In the genomic region with DNA sequence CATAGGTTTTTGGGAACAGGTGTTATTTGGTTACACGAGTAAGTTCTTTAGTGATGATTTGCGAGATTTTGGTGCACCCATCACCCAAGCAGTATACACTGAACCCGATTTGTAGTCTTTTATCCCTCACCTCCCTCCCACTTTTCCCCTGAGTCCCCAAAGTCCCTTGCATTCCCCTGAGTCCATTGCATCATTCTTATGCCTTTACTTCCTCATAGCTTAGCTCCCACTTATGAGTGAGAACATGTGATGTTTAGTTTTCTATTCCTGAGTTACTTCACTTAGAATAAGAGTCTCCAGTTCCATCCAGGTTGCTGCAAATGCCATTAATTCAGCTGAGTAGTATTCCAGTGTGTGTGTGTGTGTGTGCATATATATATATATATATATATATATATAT, we compare ENCODE assay signal across 16 cellular contexts.
"Had no signal": no experiment of that assay in that cellular context is flagged by ENCODE, and none has a peak within 500 bp of the region (broad histone marks: within the 10 kb centered on the region; RNA-seq: fewer than 3 reads in every experiment).

No MANE protein-coding gene starts in this region.

- H3K9me3 Mint-ChIP-seq: activated CD8-positive, alpha-beta T cell treated with anti-CD3 and anti-CD28 coated beads for 36 hours; activated naive CD4-positive, alpha-beta T cell treated with anti-CD3 and anti-CD28 coated beads, Interleukin-2, amount 50 U/mL, for 72 hours had no signal

- H3K9me3 ChIP-seq: sigmoid colon, thoracic aorta had no signal

- H3K27ac ChIP-seq: neural progenitor cell, sigmoid colon, thoracic aorta had no signal

- H3K4me2 ChIP-seq: neural progenitor cell had no signal

- H3K4me3 Mint-ChIP-seq: activated CD8-positive, alpha-beta T cell treated with anti-CD3 and anti-CD28 coated beads for 36 hours; activated T-cell treated with anti-CD3 and anti-CD28 coated beads, Interleukin-2, amount 50 U/mL, for 72 hours; neural progenitor cell; WTC11 had no signal

- H3K4me3 ChIP-seq: neural progenitor cell, sigmoid colon, thoracic aorta had no signal

- H3K36me3 Mint-ChIP-seq: activated naive CD4-positive, alpha-beta T cell treated with anti-CD3 and anti-CD28 coated beads, Interleukin-2, amount 50 U/mL, for 72 hours had no signal

- H3K9ac ChIP-seq: neural progenitor cell had no signal

- H3K27me3 ChIP-seq: neural progenitor cell, sigmoid colon had no signal

- H3K36me3 ChIP-seq: neural progenitor cell, sigmoid colon, thoracic aorta had no signal

- H3K4me1 ChIP-seq: sigmoid colon had no signal

- H3K27ac Mint-ChIP-seq: activated CD8-positive, alpha-beta T cell treated with anti-CD3 and anti-CD28 coated beads for 36 hours; activated naive CD4-positive, alpha-beta T cell treated with anti-CD3 and anti-CD28 coated beads, Interleukin-2, amount 50 U/mL, for 72 hours; activated T-cell treated with anti-CD3 and anti-CD28 coated beads, Interleukin-2, amount 50 U/mL, for 72 hours; neural progenitor cell had no signal

- ATAC-seq: activated CD8-positive, alpha-beta T cell treated with anti-CD3 and anti-CD28 coated beads for 36 hours; activated naive CD4-positive, alpha-beta T cell treated with anti-CD3 and anti-CD28 coated beads, Interleukin-2, amount 50 U/mL, for 72 hours; activated T-cell treated with anti-CD3 and anti-CD28 coated beads, Interleukin-2, amount 50 U/mL, for 72 hours; esophagus mucosa; WTC11 had no signal

- H2AFZ ChIP-seq: neural progenitor cell had no signal

- DNase-seq: activated CD4-positive, alpha-beta T cell treated with anti-CD3 and anti-CD28 coated beads for 4 hours; activated CD8-positive, alpha-beta memory T cell treated with anti-CD3 and anti-CD28 coated beads, Interleukin-2, amount 50 U/mL, for 4 hours; activated CD8-positive, alpha-beta T cell treated with anti-CD3 and anti-CD28 coated beads for 36 hours; activated gamma-delta T cell; activated T-cell treated with anti-CD3 and anti-CD28 coated beads, Interleukin-2, amount 50 U/mL, for 72 hours; hippocampal formation; kidney; midbrain; sigmoid colon; stimulated activated CD4-positive, alpha-beta T cell treated with anti-CD3 and anti-CD28 coated beads, Interleukin-1b, Interleukin-23, amount 100 ng/mL, for 48 hours; T-helper 2 cell had no signal
